25 cellular contexts compared by ENCODE assay signal in genomic region chr14:90943367-90943766, GRCh38.
"Had no signal": no experiment of that assay in that cellular context is flagged by ENCODE, and none has a peak within 500 bp of the region (broad histone marks: within the 10 kb centered on the region; RNA-seq: fewer than 3 reads in every experiment).

No MANE protein-coding gene starts in this region.

- H3K4me1 ChIP-seq: left ventricle myocardium inferior, parathyroid adenoma, psoas muscle, right atrium auricular region, tibial nerve, upper lobe of left lung, vagina had no signal

- FAIRE-seq: islet of Langerhans, kidney had no signal

- DNase-seq: hypothalamus; immature natural killer cell; kidney; left ventricle myocardium inferior; mesendoderm; naive thymus-derived CD4-positive, alpha-beta T cell; nucleus accumbens; psoas muscle; right lobe of liver; stimulated activated CD4-positive, alpha-beta T cell treated with anti-CD3 and anti-CD28 coated beads, Interleukin-1b, Interleukin-23, amount 100 ng/mL, for 48 hours; stimulated activated CD4-positive, alpha-beta T cell treated with anti-CD3 and anti-CD28 coated beads, Interleukin-2, amount 100 ng/mL, for 48 hours; stimulated activated CD4-positive, alpha-beta T cell treated with anti-CD3 and anti-CD28 coated beads, Interleukin-4, amount 100 ng/mL, for 4 hours; stimulated activated CD8-positive, alpha-beta memory T cell treated with anti-CD3 and anti-CD28 coated beads, Interleukin-4, amount 100 ng/mL, for 48 hours; stimulated activated naive CD4-positive, alpha-beta T cell treated with Interleukin-2 at 50 U/mL for 16 hours; stimulated activated naive CD8-positive, alpha-beta T cell treated with anti-CD3 and anti-CD28 coated beads, Interleukin-15, amount 100 ng/mL, for 72 hours; substantia nigra; upper lobe of left lung had no signal

- H3K4me3 ChIP-seq: left ventricle myocardium inferior, lung, psoas muscle, right atrium auricular region, right lobe of liver, smooth muscle cell, tibial nerve, upper lobe of left lung, vagina had no signal

- H2AFZ ChIP-seq: parathyroid adenoma had no signal

- H3K79me2 ChIP-seq: parathyroid adenoma had no signal

- H3K9me3 ChIP-seq: right lobe of liver, vagina had no signal

- ATAC-seq: naive thymus-derived CD4-positive, alpha-beta T cell; psoas muscle; right lobe of liver; stimulated activated memory B cell treated with anti-CD40 and anti-IgM and Interleukin-4, amounts not matched to agents 10 μg/mL and 1 μg/mL and 100 μg/mL, for 72 hours; stimulated activated naive CD8-positive, alpha-beta T cell treated with anti-CD3 and anti-CD28 coated beads, Interleukin-15, amount 100 ng/mL, for 72 hours had no signal

- H3K27ac ChIP-seq: left ventricle myocardium inferior, parathyroid adenoma, psoas muscle, right atrium auricular region, right lobe of liver, tibial nerve, upper lobe of left lung, vagina had no signal

- H3K27me3 ChIP-seq: right atrium auricular region, right lobe of liver, tibial nerve, upper lobe of left lung, vagina had no signal

- H3K9ac ChIP-seq: parathyroid adenoma had no signal

- H3K4me2 ChIP-seq: smooth muscle cell had no signal

- H3K36me3 ChIP-seq: right atrium auricular region, right lobe of liver, upper lobe of left lung, vagina had no signal
